Comparison of ENCODE assay signal across 11 cellular contexts in genomic region chrX:137926090-137926489, GRCh38.
DNase-seq lines count a peak whose midpoint lies in the region; ATAC-seq and TF ChIP-seq lines count a peak whose summit lies in the region.
"Had no signal": no experiment of that assay in that cellular context is flagged by ENCODE, and none has a peak within 500 bp of the region (broad histone marks: within the 10 kb centered on the region; RNA-seq: fewer than 3 reads in every experiment).

No MANE protein-coding gene starts in this region.

- no peak for TF ChIP-seq EP300 in upper lobe of left lung (IDR thresholded peaks at IDR 0.05)

- no peak for TF ChIP-seq POLR2A in upper lobe of left lung (IDR thresholded peaks at IDR 0.05)

- no peaks in the 10 kb centered on the region for H3K4me1 Mint-ChIP-seq in neural crest cell

- H3K27ac Mint-ChIP-seq in neural crest cell (ENCODE audit: unreplicated experiment): no peak overlapping the region

- 15 to 36% methylated on average over 1 of the region's 1 CpG for WGBS in upper lobe of left lung, 2 donors

- no peaks in the 10 kb centered on the region for H3K27me3 Mint-ChIP-seq in neural crest cell (ENCODE audit: low read depth)

- no peaks in the 10 kb centered on the region for H3K9me3 Mint-ChIP-seq in neural crest cell

- H3K9me3 ChIP-seq in upper lobe of left lung: no peaks in the 10 kb centered on the region
- H3K9me3 ChIP-seq: Peyer's patch, suprapubic skin had no signal

- H3K4me3 ChIP-seq in upper lobe of left lung: no peak overlapping the region
- no peak overlapping the region for H3K4me3 ChIP-seq in coronary artery
- H3K4me3 ChIP-seq: Peyer's patch, suprapubic skin had no signal

- peak; percentile 57 for ATAC-seq in GM18907 (IDR thresholded peaks at IDR 0.05; ENCODE audit: unreplicated experiment)
- no peak for ATAC-seq in upper lobe of left lung (ENCODE audit: low FRiP score in 2 of 2)
- ATAC-seq in HG03280 (IDR thresholded peaks at IDR 0.05; ENCODE audit: unreplicated experiment): no peak

- no peak overlapping the region for H3K27ac ChIP-seq in upper lobe of left lung
- no peak overlapping the region for H3K27ac ChIP-seq in coronary artery
- H3K27ac ChIP-seq: Peyer's patch, suprapubic skin had no signal

- peak; percentile 63 for TF ChIP-seq CTCF in neural crest cell (conservative IDR thresholded peaks at IDR 0.05)
- peak in 1 of 6 experiments; percentile 10 for TF ChIP-seq CTCF in upper lobe of left lung (IDR thresholded peaks at IDR 0.05)
- TF ChIP-seq CTCF in coronary artery (IDR thresholded peaks at IDR 0.05): no peak

- no peaks in the 10 kb centered on the region for H3K27me3 ChIP-seq in upper lobe of left lung
- H3K27me3 ChIP-seq: Peyer's patch, suprapubic skin had no signal

- no peaks in the 10 kb centered on the region for H3K36me3 Mint-ChIP-seq in neural crest cell (ENCODE audit: low read depth)

- H3K4me1 ChIP-seq in upper lobe of left lung: no peaks in the 10 kb centered on the region
- H3K4me1 ChIP-seq: Peyer's patch, suprapubic skin had no signal

- DNase-seq in NCI-H146 treated with DMSO at 0.1 percent for 48 hours (lab: John Stamatoyannopoulos, UW; ENCODE audit: unreplicated experiment) (peak; percentile 43), astrocyte of the hippocampus (ENCODE audit: low read depth, low spot score) (peak; percentile 11), neural crest cell (ENCODE audit: low read depth, low spot score) (no peak), upper lobe of left lung (no peak), dedifferentiated amniotic fluid mesenchymal stem cell (ENCODE audit: extremely low spot score) (no peak), coronary artery (ENCODE audit: low spot score) (no peak)
- DNase-seq: activated CD4-positive, alpha-beta T cell treated with anti-CD3 and anti-CD28 coated beads, Interleukin-2, amount 50 U/mL, for 48 hours; Peyer's patch had no signal

- H3K4me3 Mint-ChIP-seq in neural crest cell: no peak overlapping the region

- H3K36me3 ChIP-seq in upper lobe of left lung: no peaks in the 10 kb centered on the region
- H3K36me3 ChIP-seq: Peyer's patch, suprapubic skin had no signal

Comparison
In these comparisons a context has a peak if more than half of its experiments do, and no peak if none do; other contexts are left out.
1. DNase-seq: peak in NCI-H146 treated with DMSO at 0.1 percent for 48 hours (single experiment) and astrocyte of the hippocampus (single experiment); none in neural crest cell (single experiment), upper lobe of left lung (0 of 2), dedifferentiated amniotic fluid mesenchymal stem cell (single experiment) and coronary artery (single experiment).